Comparison of ENCODE assay signal across 23 cellular contexts in genomic region chr13:47112205-47112896, GRCh38.
A peak's percentile ranks its signal among the peaks of the same experiment; 100 is the strongest.
DNase-seq lines count a peak whose midpoint lies in the region; ATAC-seq, FAIRE-seq and TF ChIP-seq lines count a peak whose summit lies in the region.
"Had no signal": no experiment of that assay in that cellular context is flagged by ENCODE, and none has a peak within 500 bp of the region (broad histone marks: within the 10 kb centered on the region; RNA-seq: fewer than 3 reads in every experiment).

No MANE protein-coding gene starts in this region.

- no peak overlapping the region for H3K4me3 Mint-ChIP-seq in astrocyte (ENCODE audit: unreplicated experiment)
- H3K4me3 Mint-ChIP-seq in activated T-helper 2 cell treated with anti-CD3 and anti-CD28 coated beads, Interferon-gamma antibody, Interleukin-2, Interleukin-4, amounts not matched to agents 10 μg/mL and 5 μg/mL and 100 μg/mL, durations not matched to agents 14 hours and 24 hours and 36 hours (ENCODE audit: low read depth) = no peak overlapping the region
- H3K4me3 Mint-ChIP-seq: activated T-helper 17 cell treated with anti-CD3 and anti-CD28 coated beads, Interleukin-2, amount 50 U/mL, for 72 hours; naive thymus-derived CD8-positive, alpha-beta T cell; T-helper 2 cell treated with Interferon-gamma antibody and Interleukin-4, amounts not matched to agents 5 μg/mL and 100 μg/mL, for 36 hours had no signal

- H3K9ac ChIP-seq in SK-N-SH (no peak overlapping the region), astrocyte (ENCODE audit: low read length) (no peak overlapping the region)
- H3K9ac ChIP-seq: BLaER1 had no signal

- H3K4me1 ChIP-seq in SK-N-SH (ENCODE audit: control insufficient read depth in 1 of 2, insufficient read depth in 2 of 2, low read depth in 1 of 2, low read length in 1 of 2) (peaks cover 0 to 15% of the 10 kb centered on the region in 2 experiments; a peak in 2 of 4 replicates), astrocyte (ENCODE audit: insufficient read depth, low read length) (peaks cover 8% of the 10 kb centered on the region), iPS DF 6.9 (ENCODE audit: control insufficient read depth, insufficient read depth, low read length) (peaks cover 3% of the 10 kb centered on the region; the same call in 1 of the 2 replicates)
- H3K4me1 ChIP-seq: BLaER1 had no signal

- H3K27ac ChIP-seq in SK-N-SH (ENCODE audit: low read depth in 2 of 2, low read length in 1 of 2) (peak overlapping the region in 1 of 2 experiments; percentile 6; a peak in 1 of 4 replicates), astrocyte (ENCODE audit: low read depth, low read length) (no peak overlapping the region), iPS DF 6.9 (ENCODE audit: low read length) (no peak overlapping the region)
- H3K27ac ChIP-seq: 22Rv1, BLaER1 had no signal

- H3K79me2 ChIP-seq in SK-N-SH (ENCODE audit: insufficient read depth) = no peaks in the 10 kb centered on the region
- no peaks in the 10 kb centered on the region for H3K79me2 ChIP-seq in astrocyte (ENCODE audit: insufficient read depth, low read length)

- H3K9me3 ChIP-seq in SK-N-SH (no peaks in the 10 kb centered on the region), astrocyte (ENCODE audit: insufficient read depth, low read depth, low read length) (no peaks in the 10 kb centered on the region), iPS DF 6.9 (ENCODE audit: control insufficient read depth, insufficient read depth, low read length) (no peaks in the 10 kb centered on the region)
- H3K9me3 ChIP-seq: BLaER1 had no signal

- no peak for TF ChIP-seq RAD21 in SK-N-SH (IDR thresholded peaks at IDR 0.05; ENCODE audit: low read length)

- no peak for FAIRE-seq in astrocyte (lab: Jason Lieb, UNC)
- FAIRE-seq in D721Med (lab: Jason Lieb, UNC) = no peak

- H3K27me3 Mint-ChIP-seq in astrocyte (ENCODE audit: low read depth, unreplicated experiment) = no peaks in the 10 kb centered on the region
- no peaks in the 10 kb centered on the region for H3K27me3 Mint-ChIP-seq in activated T-helper 2 cell treated with anti-CD3 and anti-CD28 coated beads, Interferon-gamma antibody, Interleukin-2, Interleukin-4, amounts not matched to agents 10 μg/mL and 5 μg/mL and 100 μg/mL, durations not matched to agents 14 hours and 24 hours and 36 hours (ENCODE audit: low read depth)

- ATAC-seq in SK-N-SH treated with all-trans-retinoic acid at 6 μM for 48 hours (no peak), HG02588 (IDR thresholded peaks at IDR 0.05; ENCODE audit: unreplicated experiment) (no peak), HG03521 (IDR thresholded peaks at IDR 0.05; ENCODE audit: unreplicated experiment) (no peak)
- ATAC-seq: activated T-helper 17 cell treated with anti-CD3 and anti-CD28 coated beads, Interleukin-2, amount 50 U/mL, for 72 hours; naive thymus-derived CD8-positive, alpha-beta T cell had no signal

- no peaks in the 10 kb centered on the region for H3K36me3 Mint-ChIP-seq in astrocyte (ENCODE audit: low read depth, unreplicated experiment)
- no peaks in the 10 kb centered on the region for H3K36me3 Mint-ChIP-seq in activated T-helper 2 cell treated with anti-CD3 and anti-CD28 coated beads, Interferon-gamma antibody, Interleukin-2, Interleukin-4, amounts not matched to agents 10 μg/mL and 5 μg/mL and 100 μg/mL, durations not matched to agents 14 hours and 24 hours and 36 hours (ENCODE audit: low read depth)
- H3K36me3 Mint-ChIP-seq: naive thymus-derived CD8-positive, alpha-beta T cell had no signal

- TF ChIP-seq CTCF in SK-N-SH (IDR thresholded peaks at IDR 0.05) (no peak), astrocyte (IDR thresholded peaks at IDR 0.05; ENCODE audit: insufficient read depth, low read depth, low read length) (no peak), D721Med (IDR thresholded peaks at IDR 0.05; ENCODE audit: insufficient read depth, missing control alignments) (no peak)

- no peaks in the 10 kb centered on the region for H3K9me3 Mint-ChIP-seq in astrocyte (ENCODE audit: unreplicated experiment)
- no peaks in the 10 kb centered on the region for H3K9me3 Mint-ChIP-seq in activated T-helper 2 cell treated with anti-CD3 and anti-CD28 coated beads, Interferon-gamma antibody, Interleukin-2, Interleukin-4, amounts not matched to agents 10 μg/mL and 5 μg/mL and 100 μg/mL, durations not matched to agents 14 hours and 24 hours and 36 hours
- H3K9me3 Mint-ChIP-seq: naive thymus-derived CD8-positive, alpha-beta T cell; T-helper 2 cell treated with Interferon-gamma antibody and Interleukin-4, amounts not matched to agents 5 μg/mL and 100 μg/mL, for 36 hours had no signal

- peaks cover 37% of the 10 kb centered on the region for H3K4me1 Mint-ChIP-seq in astrocyte (ENCODE audit: low read depth, unreplicated experiment)
- H3K4me1 Mint-ChIP-seq in activated T-helper 2 cell treated with anti-CD3 and anti-CD28 coated beads, Interferon-gamma antibody, Interleukin-2, Interleukin-4, amounts not matched to agents 10 μg/mL and 5 μg/mL and 100 μg/mL, durations not matched to agents 14 hours and 24 hours and 36 hours (ENCODE audit: low read depth) = peaks cover 6% of the 10 kb centered on the region

- POLR2A ChIA-PET in SK-N-SH (lab: Yijun Ruan, JAX) = no interaction called here

- intact Hi-C loops in activated T-helper 2 cell treated with anti-CD3 and anti-CD28 coated beads, Interferon-gamma antibody, Interleukin-2, Interleukin-4, amounts not matched to agents 10 μg/mL and 5 μg/mL and 100 μg/mL, durations not matched to agents 14 hours and 24 hours and 36 hours (cut with micrococcal nuclease) = no loop called here

- H3K9me2 ChIP-seq in SK-N-SH = no peaks in the 10 kb centered on the region

- H3K4me3 ChIP-seq in SK-N-SH (ENCODE audit: low read depth in 2 of 2, low read length in 1 of 2) (no peak overlapping the region), astrocyte (ENCODE audit: insufficient read depth, low read depth, low read length) (no peak overlapping the region), iPS DF 6.9 (ENCODE audit: low read length) (no peak overlapping the region)
- H3K4me3 ChIP-seq: BLaER1, cardiac muscle cell, lung had no signal

- H3F3A ChIP-seq in SK-N-SH (replicated peaks; ENCODE audit: insufficient read depth) = peaks cover 16% of the 10 kb centered on the region

- H4K20me1 ChIP-seq in SK-N-SH (ENCODE audit: insufficient read depth) (no peaks in the 10 kb centered on the region), astrocyte (ENCODE audit: insufficient read depth, low read length) (no peaks in the 10 kb centered on the region)
- H4K20me1 ChIP-seq: BLaER1 had no signal

- no peak for TF ChIP-seq EP300 in SK-N-SH (IDR thresholded peaks at IDR 0.05; ENCODE audit: borderline replicate concordance in 1 of 2, low read depth in 1 of 2, low read length in 1 of 2)

- no peaks in the 10 kb centered on the region for H3K36me3 ChIP-seq in SK-N-SH (replicated peaks in 1 of 2; ENCODE audit: control insufficient read depth in 1 of 2, insufficient read depth in 2 of 2, low read length in 1 of 2)
- no peaks in the 10 kb centered on the region for H3K36me3 ChIP-seq in astrocyte (ENCODE audit: insufficient read depth, low read length)
- H3K36me3 ChIP-seq in iPS DF 6.9 (ENCODE audit: control insufficient read depth, insufficient read depth, low read length) = no peaks in the 10 kb centered on the region
- H3K36me3 ChIP-seq: BLaER1, cardiac muscle cell had no signal

- H2AFZ ChIP-seq in SK-N-SH (ENCODE audit: low read depth) (peak overlapping the region; percentile 3; the same call in 1 of the 2 replicates), astrocyte (ENCODE audit: low read depth, low read length) (no peak overlapping the region)

- CTCF ChIA-PET in SK-N-SH (lab: Yijun Ruan, JAX) = interaction anchor here (2.7 kb wide), 1 partner anchor 14 kb away, joined by 8 read pairs; no protein-coding TSS in a partner anchor

- no peak overlapping the region for H3K4me2 ChIP-seq in SK-N-SH
- no peak overlapping the region for H3K4me2 ChIP-seq in astrocyte (ENCODE audit: low read length)
- H3K4me2 ChIP-seq: BLaER1 had no signal

- H3K27ac Mint-ChIP-seq in astrocyte (ENCODE audit: unreplicated experiment) = peak overlapping the region; percentile 73
- no peak overlapping the region for H3K27ac Mint-ChIP-seq in activated T-helper 2 cell treated with anti-CD3 and anti-CD28 coated beads, Interferon-gamma antibody, Interleukin-2, Interleukin-4, amounts not matched to agents 10 μg/mL and 5 μg/mL and 100 μg/mL, durations not matched to agents 14 hours and 24 hours and 36 hours
- H3K27ac Mint-ChIP-seq: activated T-helper 17 cell treated with anti-CD3 and anti-CD28 coated beads, Interleukin-2, amount 50 U/mL, for 72 hours; naive thymus-derived CD8-positive, alpha-beta T cell; T-helper 2 cell treated with Interferon-gamma antibody and Interleukin-4, amounts not matched to agents 5 μg/mL and 100 μg/mL, for 36 hours had no signal

- H3K27me3 ChIP-seq in SK-N-SH (ENCODE audit: insufficient read depth) (no peaks in the 10 kb centered on the region), astrocyte (ENCODE audit: insufficient read depth, low read length) (no peaks in the 10 kb centered on the region), iPS DF 6.9 (ENCODE audit: control insufficient read depth, insufficient read depth, low read length) (no peaks in the 10 kb centered on the region)
- H3K27me3 ChIP-seq: BLaER1, cardiac muscle cell had no signal

- 75% methylated on average over 4 of the region's 4 CpGs for WGBS in SK-N-SH (ENCODE audit: low lambda C conversion rate)
- WGBS in iPS DF 6.9 (ENCODE audit: insufficient coverage, insufficient read length) = no CpG with 5 or more reads among the region's 4 CpGs

- DNase-seq in SK-N-SH (no peak), astrocyte (ENCODE audit: low read depth) (no peak), iPS DF 6.9 (ENCODE audit: low read depth, low spot score) (peak; percentile 52), D721Med (ENCODE audit: insufficient read length, low spot score) (no peak)
- no peak for DNase-seq in activated T-helper 2 cell treated with anti-CD3 and anti-CD28 coated beads, Interferon-gamma antibody, Interleukin-2, Interleukin-4, amounts not matched to agents 10 μg/mL and 5 μg/mL and 100 μg/mL, durations not matched to agents 14 hours and 24 hours and 36 hours (ENCODE audit: low spot score)
- DNase-seq: dermis blood vessel endothelial cell; glutamatergic neuron; GOT3; islet precursor cell; Kasumi-1; naive thymus-derived CD8-positive, alpha-beta T cell; NCI-H1417 treated with DMSO at 0.1 percent for 48 hours; NCI-H2171; stimulated activated CD4-positive, alpha-beta T cell treated with anti-CD3 and anti-CD28 coated beads, Interleukin-4, amount 100 ng/mL, for 1 hour had no signal
